8 cellular contexts compared by ENCODE assay signal in the genomic region with DNA sequence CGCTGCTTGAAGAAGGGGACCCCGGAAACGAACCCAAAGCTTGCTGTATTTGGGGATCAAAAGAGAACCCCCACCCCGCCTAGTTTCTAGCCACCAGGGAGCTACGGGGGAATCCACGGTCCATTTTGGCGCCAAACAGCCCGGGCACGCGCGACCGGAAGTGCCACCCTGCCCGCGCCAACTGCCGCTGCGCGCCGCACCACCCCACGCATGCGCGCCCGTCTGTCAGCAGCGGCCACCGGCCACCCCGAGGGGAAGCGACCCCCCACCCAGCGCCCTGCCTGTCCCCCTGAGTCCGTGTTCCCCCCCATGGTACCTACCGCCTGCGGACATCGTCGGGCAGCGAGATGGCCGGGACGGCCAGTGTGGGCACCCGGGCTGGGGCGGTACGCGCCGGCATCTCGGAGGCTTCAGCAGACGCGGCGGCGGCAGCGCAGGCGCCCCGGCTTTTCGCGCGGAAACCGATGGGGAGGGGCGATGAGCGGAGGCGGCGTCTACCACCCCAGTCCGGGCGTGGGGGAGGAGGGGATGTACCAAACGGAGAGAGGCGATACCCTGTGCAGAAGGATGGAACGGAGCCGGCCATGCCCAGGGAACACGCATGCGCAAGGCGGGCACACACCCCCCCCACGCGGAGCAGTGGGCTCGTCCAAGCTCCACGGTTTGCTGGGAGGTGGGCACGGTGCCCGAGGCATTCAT. TPM values are rescaled to one million over a fixed set of nuclear protein-coding genes. Genes with fewer than 3 reads are reported as not detected.
DNase-seq lines count a peak whose midpoint lies in the region; ATAC-seq and TF ChIP-seq lines count a peak whose summit lies in the region.

A gene (minus strand): TSS at position 454 of the 699 bp plus-strand sequence. CDS start 54 bp downstream, at position 400.

- 0 to 1% methylated on average over 70 to 71 of the region's 71 CpGs for WGBS in esophagus, 2 donors

- ATAC-seq in GM21576 (IDR thresholded peaks at IDR 0.05; ENCODE audit: unreplicated experiment): peak; percentile 69

- peak within 1 kb of the TSS; percentile 98 for H3K4me3 Mint-ChIP-seq in activated T-cell treated with anti-CD3 and anti-CD28 coated beads, Interleukin-2, amount 50 U/mL, for 24 hours

- H3K9ac ChIP-seq in mucosa of stomach (ENCODE audit: low read length): peak within 1 kb of the TSS; percentile 79

- DNase-seq in DMS114 treated with DMSO at 0.1 percent for 48 hours (lab: John Stamatoyannopoulos, UW; ENCODE audit: unreplicated experiment) (peak; percentile 87), KG1 (lab: John Stamatoyannopoulos, UW) (peak; percentile 92)
- peak; percentile 99 for DNase-seq in activated T-cell treated with anti-CD3 and anti-CD28 coated beads, Interleukin-2, amount 50 U/mL, for 24 hours
- DNase-seq in stimulated activated CD8-positive, alpha-beta memory T cell treated with anti-CD3 and anti-CD28 coated beads, Interleukin-4, amount 100 ng/mL, for 48 hours: peak; percentile 99

- H3K9me3 Mint-ChIP-seq in activated T-cell treated with anti-CD3 and anti-CD28 coated beads, Interleukin-2, amount 50 U/mL, for 24 hours: no peaks in the 10 kb centered on the region

- H3K36me3 ChIP-seq in esophagus (ENCODE audit: control insufficient read depth in 2 of 2, insufficient read depth in 2 of 2, low read length in 1 of 2) (peaks cover 0 to 5% of the 10 kb centered on the region in 2 donors), mucosa of stomach (ENCODE audit: control insufficient read depth, insufficient read depth, low read length) (peaks cover 4% of the 10 kb centered on the region)

- peak within 1 kb of the TSS; percentile 89 for H3K27ac ChIP-seq in esophagus (ENCODE audit: low read depth in 2 of 2, low read length in 1 of 2)

- H3K4me3 ChIP-seq in esophagus (ENCODE audit: low read depth in 1 of 2, low read length in 2 of 2) (peak within 1 kb of the TSS; percentile 77 to 85), mucosa of stomach (ENCODE audit: low read length) (peak within 1 kb of the TSS; percentile 48)

- H3K27me3 ChIP-seq in esophagus (ENCODE audit: control insufficient read depth in 1 of 2, insufficient read depth in 2 of 2, low read length in 2 of 2) (no peaks in the 10 kb centered on the region), mucosa of stomach (ENCODE audit: control insufficient read depth, insufficient read depth, low read length) (no peaks in the 10 kb centered on the region)

- H3K4me1 Mint-ChIP-seq in activated T-cell treated with anti-CD3 and anti-CD28 coated beads, Interleukin-2, amount 50 U/mL, for 24 hours (ENCODE audit: low read depth): peaks cover 54% of the 10 kb centered on the region

- peaks cover 2 to 8% of the 10 kb centered on the region in 2 donors for H3K4me1 ChIP-seq in esophagus (ENCODE audit: control insufficient read depth in 2 of 2, insufficient read depth in 2 of 2, low read length in 1 of 2)
- H3K4me1 ChIP-seq in mucosa of stomach (ENCODE audit: control insufficient read depth, insufficient read depth, low read length): peaks cover 9% of the 10 kb centered on the region

- H3K36me3 Mint-ChIP-seq in activated T-cell treated with anti-CD3 and anti-CD28 coated beads, Interleukin-2, amount 50 U/mL, for 24 hours (ENCODE audit: low read depth): peaks cover 46% of the 10 kb centered on the region

- peak within 1 kb of the TSS; percentile 98 for H3K27ac Mint-ChIP-seq in activated T-cell treated with anti-CD3 and anti-CD28 coated beads, Interleukin-2, amount 50 U/mL, for 24 hours

- no peaks in the 10 kb centered on the region for H3K27me3 Mint-ChIP-seq in activated T-cell treated with anti-CD3 and anti-CD28 coated beads, Interleukin-2, amount 50 U/mL, for 24 hours

- H3K9me3 ChIP-seq in esophagus (ENCODE audit: control insufficient read depth in 2 of 2, insufficient read depth in 1 of 2, low read depth in 1 of 2, low read length in 1 of 2): no peaks in the 10 kb centered on the region
- no peaks in the 10 kb centered on the region for H3K9me3 ChIP-seq in mucosa of stomach (ENCODE audit: control insufficient read depth, low read length)

TF ChIP-seq in PFSK-1, 5 proteins besides CTCF, POLR2A, EP300 and RAD21:
- TF ChIP-seq FOXP2 (optimal IDR thresholded peaks at IDR 0.05; ENCODE audit: borderline replicate concordance, extremely low read depth, extremely low read length, insufficient read depth) (peak; percentile 86), SIN3A (IDR thresholded peaks at IDR 0.05; ENCODE audit: borderline replicate concordance, insufficient read depth, low read length) (no peak), TAF1 (IDR thresholded peaks at IDR 0.05; ENCODE audit: borderline replicate concordance, insufficient read depth, low read length) (peak; percentile 40; the same call in 1 of the 2 replicates), POLR2AphosphoS5 (IDR thresholded peaks at IDR 0.05; ENCODE audit: low read depth, low read length) (peak; percentile 99)
- TF ChIP-seq, protein P1, sequence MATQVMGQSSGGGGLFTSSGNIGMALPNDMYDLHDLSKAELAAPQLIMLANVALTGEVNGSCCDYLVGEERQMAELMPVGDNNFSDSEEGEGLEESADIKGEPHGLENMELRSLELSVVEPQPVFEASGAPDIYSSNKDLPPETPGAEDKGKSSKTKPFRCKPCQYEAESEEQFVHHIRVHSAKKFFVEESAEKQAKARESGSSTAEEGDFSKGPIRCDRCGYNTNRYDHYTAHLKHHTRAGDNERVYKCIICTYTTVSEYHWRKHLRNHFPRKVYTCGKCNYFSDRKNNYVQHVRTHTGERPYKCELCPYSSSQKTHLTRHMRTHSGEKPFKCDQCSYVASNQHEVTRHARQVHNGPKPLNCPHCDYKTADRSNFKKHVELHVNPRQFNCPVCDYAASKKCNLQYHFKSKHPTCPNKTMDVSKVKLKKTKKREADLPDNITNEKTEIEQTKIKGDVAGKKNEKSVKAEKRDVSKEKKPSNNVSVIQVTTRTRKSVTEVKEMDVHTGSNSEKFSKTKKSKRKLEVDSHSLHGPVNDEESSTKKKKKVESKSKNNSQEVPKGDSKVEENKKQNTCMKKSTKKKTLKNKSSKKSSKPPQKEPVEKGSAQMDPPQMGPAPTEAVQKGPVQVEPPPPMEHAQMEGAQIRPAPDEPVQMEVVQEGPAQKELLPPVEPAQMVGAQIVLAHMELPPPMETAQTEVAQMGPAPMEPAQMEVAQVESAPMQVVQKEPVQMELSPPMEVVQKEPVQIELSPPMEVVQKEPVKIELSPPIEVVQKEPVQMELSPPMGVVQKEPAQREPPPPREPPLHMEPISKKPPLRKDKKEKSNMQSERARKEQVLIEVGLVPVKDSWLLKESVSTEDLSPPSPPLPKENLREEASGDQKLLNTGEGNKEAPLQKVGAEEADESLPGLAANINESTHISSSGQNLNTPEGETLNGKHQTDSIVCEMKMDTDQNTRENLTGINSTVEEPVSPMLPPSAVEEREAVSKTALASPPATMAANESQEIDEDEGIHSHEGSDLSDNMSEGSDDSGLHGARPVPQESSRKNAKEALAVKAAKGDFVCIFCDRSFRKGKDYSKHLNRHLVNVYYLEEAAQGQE (IDR thresholded peaks at IDR 0.05; ENCODE audit: insufficient read depth in 1 of 2, low read depth in 2 of 2, low read length in 2 of 2): peak in 1 of 2 experiments; percentile 40; a peak in 1 of 4 replicates

RNA-seq across cellular contexts. Expression of the gene that starts here (rescaled TPM):
- polyA plus RNA-seq in PFSK-1 (2012; ENCODE audit: insufficient read length, low read depth): 133 TPM
- 10 to 100 TPM; 32.1 to 42.6 TPM for polyA plus RNA-seq in esophagus

Comparison
In these comparisons a context has a peak if more than half of its experiments do, and no peak if none do; other contexts are left out.
1. Peak in every context shown above with its lines: DNase-seq, ATAC-seq, H3K4me3 ChIP-seq and H3K27ac ChIP-seq.